Comparison of ENCODE assay signal across 1 cellular context in genomic region chr19:33176670-33177416, GRCh38.
TF ChIP-seq lines count a peak whose summit lies in the region.

No MANE protein-coding gene starts in this region.

TF ChIP-seq in HEK293, 187 proteins besides CTCF, POLR2A, EP300 and RAD21 (continued from another document):
- peak; percentile 96 for TF ChIP-seq ZNF221 (tag by site-specific recombination; IDR thresholded peaks at IDR 0.05; ENCODE audit: borderline replicate concordance)
- no peak; the same call in none of the 2 replicates for TF ChIP-seq PRDM4 (tag by site-specific recombination; IDR thresholded peaks at IDR 0.05)
- TF ChIP-seq ZNF184 (tag by site-specific recombination; IDR thresholded peaks at IDR 0.05): peak; percentile 92
- TF ChIP-seq ZNF791 (tag by site-specific recombination; IDR thresholded peaks at IDR 0.05): no peak
- peak; percentile 93; the same call in 1 of the 2 replicates for TF ChIP-seq ZNF2 (tag by site-specific recombination; IDR thresholded peaks at IDR 0.05)
- TF ChIP-seq ZNF23 (tag by site-specific recombination; IDR thresholded peaks at IDR 0.05; ENCODE audit: borderline replicate concordance): no peak
- TF ChIP-seq FEZF1 (tag by site-specific recombination; IDR thresholded peaks at IDR 0.05): no peak
- TF ChIP-seq SCRT2 (tag by site-specific recombination; IDR thresholded peaks at IDR 0.05): peak; percentile 97
- no peak for TF ChIP-seq ELK4 (IDR thresholded peaks at IDR 0.05; ENCODE audit: borderline replicate concordance, low read depth, low read length)
- TF ChIP-seq ZNF677 (tag by site-specific recombination; IDR thresholded peaks at IDR 0.05): no peak
- peak; percentile 17; the same call in 1 of the 2 replicates for TF ChIP-seq OSR2 (tag by site-specific recombination; IDR thresholded peaks at IDR 0.05)
- peak; percentile 92 for TF ChIP-seq ZNF335 (tag by site-specific recombination; conservative IDR thresholded peaks at IDR 0.05)
- TF ChIP-seq REPIN1 (tag by site-specific recombination; IDR thresholded peaks at IDR 0.05; ENCODE audit: low read depth): peak; percentile 78; the same call in 1 of the 2 replicates
- TF ChIP-seq ZNF645 (tag by site-specific recombination; IDR thresholded peaks at IDR 0.05): no peak
- TF ChIP-seq AEBP2 (tag by site-specific recombination; IDR thresholded peaks at IDR 0.05; ENCODE audit: borderline replicate concordance): no peak
- no peak for TF ChIP-seq BCL6B (tag by site-specific recombination; IDR thresholded peaks at IDR 0.05)
- no peak for TF ChIP-seq ZNF48 (tag by site-specific recombination; IDR thresholded peaks at IDR 0.05)
- TF ChIP-seq KLF9 (tag by site-specific recombination; IDR thresholded peaks at IDR 0.05; ENCODE audit: low read depth): peak; percentile 96
- no peak for TF ChIP-seq ZFP3 (tag by site-specific recombination; IDR thresholded peaks at IDR 0.05; ENCODE audit: low read depth)
- peak; percentile 74 for TF ChIP-seq ZNF513 (tag by site-specific recombination; IDR thresholded peaks at IDR 0.05)
- no peak for TF ChIP-seq ZNF621 (tag by site-specific recombination; IDR thresholded peaks at IDR 0.05)
- TF ChIP-seq ZBTB10 (tag by site-specific recombination; IDR thresholded peaks at IDR 0.05): peak; percentile 98
- TF ChIP-seq ZNF510 (tag by site-specific recombination; IDR thresholded peaks at IDR 0.05; ENCODE audit: insufficient replicate concordance): no peak
- no peak for TF ChIP-seq ZNF426 (tag by site-specific recombination; IDR thresholded peaks at IDR 0.05)
- peak; percentile 97 for TF ChIP-seq ZNF561 (tag by site-specific recombination; IDR thresholded peaks at IDR 0.05; ENCODE audit: borderline replicate concordance)
- no peak for TF ChIP-seq ZNF549 (tag by site-specific recombination; IDR thresholded peaks at IDR 0.05)
- TF ChIP-seq INSM2 (tag by site-specific recombination; IDR thresholded peaks at IDR 0.05): peak; percentile 85
- no peak for TF ChIP-seq ZNF670 (tag by site-specific recombination; IDR thresholded peaks at IDR 0.05; ENCODE audit: low read depth)
- TF ChIP-seq WT1 (tag by site-specific recombination; IDR thresholded peaks at IDR 0.05): 0 out of 2 replicates have a peak, but pooled peaks have one; percentile 20
- no peak for TF ChIP-seq ZNF133 (tag by site-specific recombination; IDR thresholded peaks at IDR 0.05)
- peak; percentile 93 for TF ChIP-seq ZNF692 (tag by site-specific recombination; IDR thresholded peaks at IDR 0.05)
- TF ChIP-seq ZNF664 (tag by site-specific recombination; IDR thresholded peaks at IDR 0.05): no peak
- TF ChIP-seq ZNF26 (tag by site-specific recombination; IDR thresholded peaks at IDR 0.05): no peak
- TF ChIP-seq RBAK (tag by site-specific recombination; IDR thresholded peaks at IDR 0.05): no peak
- no peak for TF ChIP-seq ZNF777 (tag by site-specific recombination; IDR thresholded peaks at IDR 0.05; ENCODE audit: borderline replicate concordance)
- TF ChIP-seq ZBTB1 (tag by site-specific recombination; IDR thresholded peaks at IDR 0.05): no peak
- TF ChIP-seq MYNN (tag by site-specific recombination; IDR thresholded peaks at IDR 0.05; ENCODE audit: borderline replicate concordance): peak; percentile 99
